17 cellular contexts compared by ENCODE assay signal in the genomic region with DNA sequence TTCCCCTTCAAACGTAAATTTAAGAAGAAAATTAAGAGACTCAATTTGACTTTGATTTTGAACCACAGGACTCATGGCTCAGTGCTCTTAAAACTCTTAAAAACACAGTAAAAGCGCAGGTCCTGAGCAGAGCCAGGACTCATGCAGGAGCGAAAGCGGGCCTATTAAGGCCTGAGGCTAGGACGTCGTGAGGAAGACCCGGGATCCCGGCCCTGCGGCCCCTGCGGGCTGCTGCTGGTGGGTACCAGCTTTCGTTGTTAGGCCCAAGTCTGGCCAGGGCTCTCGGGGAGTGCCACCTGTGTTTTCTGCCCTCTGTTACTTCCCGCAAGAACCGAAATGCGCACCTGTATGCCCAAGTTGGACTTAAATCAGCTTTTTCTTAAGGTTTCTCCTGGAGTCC. TPM values are rescaled to one million over a fixed set of nuclear protein-coding genes. Genes with fewer than 3 reads are reported as not detected.
A peak's percentile ranks its signal among the peaks of the same experiment; 100 is the strongest.
DNase-seq lines count a peak whose midpoint lies in the region; TF ChIP-seq lines count a peak whose summit lies in the region.
"Had no signal": no experiment of that assay in that cellular context is flagged by ENCODE, and none has a peak within 500 bp of the region (broad histone marks: within the 10 kb centered on the region; RNA-seq: fewer than 3 reads in every experiment).

No MANE protein-coding gene starts in this region.

- H4K20me1 ChIP-seq in smooth muscle cell (ENCODE audit: low read depth), result no peaks in the 10 kb centered on the region

- TF ChIP-seq CTCF in smooth muscle cell (IDR thresholded peaks at IDR 0.05; ENCODE audit: borderline replicate concordance, insufficient read depth, poor library complexity, severe bottlenecking), result peak; percentile 7

- H3K9me3 ChIP-seq in HUES6 (ENCODE audit: control insufficient read depth, insufficient read depth, low read depth, low read length) (no peaks in the 10 kb centered on the region), iPS-15b (ENCODE audit: control insufficient read depth, insufficient read depth, low read length) (no peaks in the 10 kb centered on the region), smooth muscle cell (replicated peaks; ENCODE audit: low read depth) (no peaks in the 10 kb centered on the region)
- H3K9me3 ChIP-seq: A549, BE2C had no signal

- H3K9ac ChIP-seq in HUES6 (ENCODE audit: low read length), result no peak overlapping the region
- H3K9ac ChIP-seq in iPS-15b (ENCODE audit: low read depth, low read length), result no peak overlapping the region
- H3K9ac ChIP-seq in smooth muscle cell (ENCODE audit: low read depth), result no peak overlapping the region

- DNase-seq in smooth muscle cell (lab: John Stamatoyannopoulos, UW; ENCODE audit: unreplicated experiment) (no peak), NCI-H128 (lab: John Stamatoyannopoulos, UW; ENCODE audit: unreplicated experiment) (no peak), cerebellar cortex (ENCODE audit: low spot score) (no peak)
- no peak for DNase-seq in central memory CD4-positive, alpha-beta T cell
- DNase-seq: BE2C; CD4-positive, alpha-beta memory T cell; DMS153; DMS79 treated with DMSO at 0.1 percent for 48 hours; EL had no signal

- no peak overlapping the region for H3K27ac ChIP-seq in HUES6 (ENCODE audit: low read depth, low read length)
- H3K27ac ChIP-seq in smooth muscle cell (ENCODE audit: low read depth), result no peak overlapping the region
- H3K27ac ChIP-seq: A549, C4-2B had no signal

- 3% methylated on average over 15 of the region's 15 CpGs for WGBS in smooth muscle cell (ENCODE audit: low lambda C conversion rate)

- H3K4me1 ChIP-seq in HUES6 (ENCODE audit: control insufficient read depth, insufficient read depth, low read length) (peaks cover 32% of the 10 kb centered on the region), iPS-15b (ENCODE audit: control insufficient read depth, insufficient read depth, low read length) (peaks cover 12% of the 10 kb centered on the region), smooth muscle cell (ENCODE audit: low read depth) (peaks cover 3% of the 10 kb centered on the region)
- H3K4me1 ChIP-seq: A549, BE2C had no signal

- peaks cover 100% of the 10 kb centered on the region for H3K27me3 ChIP-seq in HUES6 (ENCODE audit: control insufficient read depth, insufficient read depth, low read length)
- H3K27me3 ChIP-seq in iPS-15b (ENCODE audit: control insufficient read depth, insufficient read depth, low read length), result peaks cover 99% of the 10 kb centered on the region
- H3K27me3 ChIP-seq in smooth muscle cell (ENCODE audit: low read depth), result peaks cover 100% of the 10 kb centered on the region

- H3K79me2 ChIP-seq in smooth muscle cell (ENCODE audit: low read depth), result no peaks in the 10 kb centered on the region

- H2AFZ ChIP-seq in smooth muscle cell (ENCODE audit: low read depth), result no peak overlapping the region

- H3F3A ChIP-seq in smooth muscle cell (ENCODE audit: low read depth), result no peaks in the 10 kb centered on the region

- H3K36me3 ChIP-seq in HUES6 (ENCODE audit: control insufficient read depth, insufficient read depth, low read length) (no peaks in the 10 kb centered on the region), iPS-15b (ENCODE audit: control insufficient read depth, insufficient read depth, low read length) (no peaks in the 10 kb centered on the region), smooth muscle cell (ENCODE audit: low read depth) (no peaks in the 10 kb centered on the region)
- H3K36me3 ChIP-seq: BE2C had no signal

- peak overlapping the region; percentile 47; the same call in 1 of the 2 replicates for H3K4me3 ChIP-seq in HUES6 (ENCODE audit: low read depth, low read length)
- H3K4me3 ChIP-seq in iPS-15b (ENCODE audit: low read depth, low read length), result peak overlapping the region; percentile 50
- H3K4me3 ChIP-seq in smooth muscle cell, result no peak overlapping the region

- no peak overlapping the region for H3K4me2 ChIP-seq in smooth muscle cell

RNA-seq across cellular contexts. Expression of a gene that starts 3.5 kb away (rescaled TPM):
- not detected in 2 replicates for total RNA-seq in smooth muscle cell
- not detected in 2 replicates for polyA plus RNA-seq in smooth muscle cell
- total RNA-seq: CD4-positive, alpha-beta memory T cell; H4; HT-29 had no signal
- polyA plus RNA-seq: A549; AG04450; CD4-positive, alpha-beta memory T cell; IgD-negative memory B cell had no signal
